Comparison of ENCODE assay signal across 18 cellular contexts in genomic region chr14:76781648-76782051, GRCh38. TPM values are rescaled to one million over a fixed set of nuclear protein-coding genes. Genes with fewer than 3 reads are reported as not detected.
DNase-seq lines count a peak whose midpoint lies in the region; ATAC-seq and TF ChIP-seq lines count a peak whose summit lies in the region.
"Had no signal": no experiment of that assay in that cellular context is flagged by ENCODE, and none has a peak within 500 bp of the region (broad histone marks: within the 10 kb centered on the region; RNA-seq: fewer than 3 reads in every experiment).

No MANE protein-coding gene starts in this region.

- peak overlapping the region; percentile 88 for H3K27ac ChIP-seq in temporal lobe (ENCODE audit: low read depth, low read length)

- peak in 1 of 2 donors; percentile 16 for DNase-seq in activated T-cell treated with anti-CD3 and anti-CD28 coated beads, Interleukin-2, amount 50 U/mL, for 72 hours
- no peak for DNase-seq in activated T-cell treated with anti-CD3 and anti-CD28 coated beads, Interleukin-2, amount 50 U/mL, for 4 hours
- peak; percentile 41 for DNase-seq in UCSD-AML1 (lab: John Stamatoyannopoulos, UW; ENCODE audit: unreplicated experiment)
- DNase-seq in epithelial cell of esophagus (ENCODE audit: low read depth) = peak; percentile 16
- DNase-seq in left colon = no peak
- DNase-seq: activated B cell treated with CpG ODN at 0.5 μM for 24 hours; activated naive CD4-positive, alpha-beta T cell treated with anti-CD3 and anti-CD28 coated beads for 36 hours; DMS 273 treated with DMSO at 0.1 percent for 48 hours; NCI-H1092; NCI-H2171 treated with DMSO at 0.1 percent for 48 hours; trophoblast cell had no signal

- intact Hi-C loops in left colon (cut with DNase I, micrococcal nuclease) = loop anchor here in 1 of 2 donors (5.0 kb wide), 1 partner anchor 64 kb away; no protein-coding TSS in a partner anchor

- peak overlapping the region in 1 of 2 donors; percentile 29 for H3K4me3 Mint-ChIP-seq in activated T-cell treated with anti-CD3 and anti-CD28 coated beads, Interleukin-2, amount 50 U/mL, for 72 hours
- H3K4me3 Mint-ChIP-seq in activated T-cell treated with anti-CD3 and anti-CD28 coated beads, Interleukin-2, amount 50 U/mL, for 4 hours = no peak overlapping the region
- H3K4me3 Mint-ChIP-seq: activated B cell treated with CpG ODN at 0.5 μM for 24 hours; activated naive CD4-positive, alpha-beta T cell treated with anti-CD3 and anti-CD28 coated beads for 36 hours; mesothelial cell of epicardium had no signal

- ATAC-seq in activated T-cell treated with anti-CD3 and anti-CD28 coated beads, Interleukin-2, amount 50 U/mL, for 72 hours (replicated peaks in 1 of 2) = peak; percentile 41 to 56
- ATAC-seq in activated T-cell treated with anti-CD3 and anti-CD28 coated beads, Interleukin-2, amount 50 U/mL, for 4 hours = no peak
- ATAC-seq in HG02759 (IDR thresholded peaks at IDR 0.05; ENCODE audit: unreplicated experiment) (no peak), left colon (no peak), GM18511 (IDR thresholded peaks at IDR 0.05; ENCODE audit: unreplicated experiment) (no peak)

- H3K9me3 Mint-ChIP-seq in activated T-cell treated with anti-CD3 and anti-CD28 coated beads, Interleukin-2, amount 50 U/mL, for 72 hours = no peaks in the 10 kb centered on the region
- H3K9me3 Mint-ChIP-seq in activated T-cell treated with anti-CD3 and anti-CD28 coated beads, Interleukin-2, amount 50 U/mL, for 4 hours = no peaks in the 10 kb centered on the region
- H3K9me3 Mint-ChIP-seq: activated B cell treated with CpG ODN at 0.5 μM for 24 hours; activated naive CD4-positive, alpha-beta T cell treated with anti-CD3 and anti-CD28 coated beads for 36 hours; mesothelial cell of epicardium had no signal

- no peaks in the 10 kb centered on the region for H3K27me3 Mint-ChIP-seq in activated T-cell treated with anti-CD3 and anti-CD28 coated beads, Interleukin-2, amount 50 U/mL, for 72 hours (ENCODE audit: low read depth)
- no peaks in the 10 kb centered on the region for H3K27me3 Mint-ChIP-seq in activated T-cell treated with anti-CD3 and anti-CD28 coated beads, Interleukin-2, amount 50 U/mL, for 4 hours (ENCODE audit: low read depth)
- H3K27me3 Mint-ChIP-seq: activated B cell treated with CpG ODN at 0.5 μM for 24 hours had no signal

- no peak overlapping the region for H3K27ac Mint-ChIP-seq in activated T-cell treated with anti-CD3 and anti-CD28 coated beads, Interleukin-2, amount 50 U/mL, for 72 hours
- H3K27ac Mint-ChIP-seq: activated B cell treated with CpG ODN at 0.5 μM for 24 hours; activated naive CD4-positive, alpha-beta T cell treated with anti-CD3 and anti-CD28 coated beads for 36 hours; mesothelial cell of epicardium had no signal

- no peak for TF ChIP-seq CTCF in epithelial cell of esophagus (IDR thresholded peaks at IDR 0.05; ENCODE audit: insufficient read depth, low read depth, low read length, missing control alignments)

- peaks cover 0 to 1% of the 10 kb centered on the region in 2 donors for H3K36me3 Mint-ChIP-seq in activated T-cell treated with anti-CD3 and anti-CD28 coated beads, Interleukin-2, amount 50 U/mL, for 72 hours (ENCODE audit: insufficient read depth in 2 of 2)
- peaks cover 15% of the 10 kb centered on the region for H3K36me3 Mint-ChIP-seq in activated T-cell treated with anti-CD3 and anti-CD28 coated beads, Interleukin-2, amount 50 U/mL, for 4 hours (ENCODE audit: insufficient read depth)

- H3K4me3 ChIP-seq in epithelial cell of esophagus (ENCODE audit: low read length) = no peak overlapping the region

- peaks cover 45% of the 10 kb centered on the region for H3K4me1 Mint-ChIP-seq in activated T-cell treated with anti-CD3 and anti-CD28 coated beads, Interleukin-2, amount 50 U/mL, for 72 hours (ENCODE audit: low read depth)
- H3K4me1 Mint-ChIP-seq in activated T-cell treated with anti-CD3 and anti-CD28 coated beads, Interleukin-2, amount 50 U/mL, for 4 hours (ENCODE audit: low read depth) = peaks cover 16% of the 10 kb centered on the region
- H3K4me1 Mint-ChIP-seq: activated B cell treated with CpG ODN at 0.5 μM for 24 hours had no signal

RNA-seq across cellular contexts. Expression of gene VASH1, which starts 20.4 kb away (rescaled TPM):
- total RNA-seq in activated T-cell treated with anti-CD3 and anti-CD28 coated beads, Interleukin-2, amount 50 U/mL, for 72 hours = 1 to 10 TPM; 4.4 to 6.1 TPM
- 1 to 10 TPM; 1.8 to 2.6 (median 2.2) TPM for total RNA-seq in activated T-cell treated with anti-CD3 and anti-CD28 coated beads, Interleukin-2, amount 50 U/mL, for 4 hours
- total RNA-seq in temporal lobe = 79.9 TPM
- 1 to 10 TPM; 1.6 to 5.6 TPM for total RNA-seq in left colon

RNA-seq across cellular contexts. Expression of gene ANGEL1, which starts 31.0 kb away (rescaled TPM):
- total RNA-seq in activated T-cell treated with anti-CD3 and anti-CD28 coated beads, Interleukin-2, amount 50 U/mL, for 72 hours = 10 to 100 TPM; 15.0 to 21.6 TPM
- 10 to 100 TPM; 12.5 to 17.3 (median 14.4) TPM for total RNA-seq in activated T-cell treated with anti-CD3 and anti-CD28 coated beads, Interleukin-2, amount 50 U/mL, for 4 hours
- total RNA-seq in temporal lobe (8.6 TPM), left colon (10 to 100 TPM; 12.9 to 13.2 TPM)

RNA-seq across cellular contexts. Expression of gene LRRC74A, which starts 44.6 kb away (rescaled TPM):
- total RNA-seq in activated T-cell treated with anti-CD3 and anti-CD28 coated beads, Interleukin-2, amount 50 U/mL, for 72 hours = not detected
- total RNA-seq in activated T-cell treated with anti-CD3 and anti-CD28 coated beads, Interleukin-2, amount 50 U/mL, for 4 hours = not detected
- total RNA-seq in temporal lobe (not detected), left colon (not detected)
- total RNA-seq: activated B cell treated with CpG ODN at 0.5 μM for 24 hours; activated naive CD4-positive, alpha-beta T cell treated with anti-CD3 and anti-CD28 coated beads for 36 hours; chondrocyte; HT1080; mesothelial cell of epicardium; occipital lobe had no signal

Comparison
In these comparisons a context has a peak if more than half of its experiments do, and no peak if none do; other contexts are left out.
1. ATAC-seq: peak in activated T-cell treated with anti-CD3 and anti-CD28 coated beads, Interleukin-2, amount 50 U/mL, for 72 hours (2 of 2); none in activated T-cell treated with anti-CD3 and anti-CD28 coated beads, Interleukin-2, amount 50 U/mL, for 4 hours (0 of 2), HG02759 (single experiment), left colon (single experiment) and GM18511 (single experiment).
2. DNase-seq: peak in UCSD-AML1 (single experiment) and epithelial cell of esophagus (single experiment); none in activated T-cell treated with anti-CD3 and anti-CD28 coated beads, Interleukin-2, amount 50 U/mL, for 4 hours (single experiment) and left colon (0 of 2).
3. RNA of gene VASH1, which starts 20.4 kb away (total RNA-seq): 79.9 TPM in temporal lobe (single experiment); 4.4 to 6.1 TPM in activated T-cell treated with anti-CD3 and anti-CD28 coated beads, Interleukin-2, amount 50 U/mL, for 72 hours, 1.6 to 5.6 TPM in left colon and 1.8 to 2.6 TPM in activated T-cell treated with anti-CD3 and anti-CD28 coated beads, Interleukin-2, amount 50 U/mL, for 4 hours; every median in the first group is over 10 times any median in the second.